In the genomic region with DNA sequence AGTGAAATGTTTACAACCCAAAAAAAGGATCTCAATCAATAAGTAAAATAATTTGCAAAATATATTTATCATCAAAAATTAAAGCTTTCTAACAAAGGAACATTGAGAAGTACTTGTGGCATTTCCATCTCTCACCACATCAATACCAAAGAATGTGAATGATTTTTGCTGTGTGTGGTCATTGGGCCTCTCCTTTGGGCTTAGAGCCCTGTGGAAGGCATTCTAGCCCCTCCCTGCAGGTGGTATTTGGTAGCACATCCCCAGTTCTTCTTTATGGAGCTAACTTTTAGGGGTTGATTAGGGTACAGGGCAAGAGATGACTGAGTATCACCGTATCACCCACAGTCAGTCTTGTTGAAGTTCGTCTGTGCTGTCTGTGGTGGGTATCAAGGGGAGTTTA, we compare ENCODE assay signal across 22 cellular contexts.
DNase-seq lines count a peak whose midpoint lies in the region; ATAC-seq, FAIRE-seq and TF ChIP-seq lines count a peak whose summit lies in the region.
"Had no signal": no experiment of that assay in that cellular context is flagged by ENCODE, and none has a peak within 500 bp of the region (broad histone marks: within the 10 kb centered on the region; RNA-seq: fewer than 3 reads in every experiment).

No MANE protein-coding gene starts in this region.

- no peak overlapping the region for H2AFZ ChIP-seq in OCI-LY7 (ENCODE audit: low read length)

- no peak for ATAC-seq in lower lobe of right lung
- no peak for ATAC-seq in naive thymus-derived CD8-positive, alpha-beta T cell
- ATAC-seq: activated CD4-positive, alpha-beta T cell treated with anti-CD3 and anti-CD28 coated beads for 36 hours; activated naive CD4-positive, alpha-beta T cell treated with anti-CD3 and anti-CD28 coated beads, Interleukin-2, amount 50 U/mL, for 72 hours; stimulated activated naive CD8-positive, alpha-beta T cell treated with anti-CD3 and anti-CD28 coated beads, Interleukin-15, amount 100 ng/mL, for 72 hours had no signal

- no peak overlapping the region for H3K4me3 Mint-ChIP-seq in naive thymus-derived CD8-positive, alpha-beta T cell
- H3K4me3 Mint-ChIP-seq: activated CD4-positive, alpha-beta T cell treated with anti-CD3 and anti-CD28 coated beads for 36 hours; brain; nephron progenitor cell; stimulated activated naive CD8-positive, alpha-beta T cell treated with anti-CD3 and anti-CD28 coated beads, Interleukin-15, amount 100 ng/mL, for 72 hours had no signal

- no peaks in the 10 kb centered on the region for H3K9me3 ChIP-seq in AG04450 (ENCODE audit: control insufficient read depth, insufficient read depth, low read length)
- H3K9me3 ChIP-seq in OCI-LY7 (ENCODE audit: low read length): no peaks in the 10 kb centered on the region
- H3K9me3 ChIP-seq in lower lobe of right lung: no peaks in the 10 kb centered on the region
- H3K9me3 ChIP-seq: uterus had no signal

- H3K9me2 ChIP-seq in OCI-LY7 (ENCODE audit: insufficient read depth, low read length): no peaks in the 10 kb centered on the region

- TF ChIP-seq CTCF in AG04450 (IDR thresholded peaks at IDR 0.05; ENCODE audit: low read depth, low read length) (peak; percentile 20), GM12875 (IDR thresholded peaks at IDR 0.05; ENCODE audit: borderline replicate concordance, insufficient read depth, low read depth, low read length) (peak; percentile 16; the same call in 1 of the 2 replicates), OCI-LY7 (conservative IDR thresholded peaks at IDR 0.05; ENCODE audit: low read length) (peak; percentile 22; the same call in 1 of the 2 replicates), lower lobe of right lung (IDR thresholded peaks at IDR 0.05) (no peak)

- CTCF ChIA-PET in AG04450 (lab: Charles Lee): interaction anchor here (5.5 to 10.4 kb wide), 2 partner anchors 276 to 283 kb away, joined by 133 to 291 read pairs; no protein-coding TSS in a partner anchor
- CTCF ChIA-PET in OCI-LY7 (lab: Charles Lee; ENCODE audit: unreplicated experiment): no interaction called here

- intact Hi-C loops in OCI-LY7 (cut with micrococcal nuclease; ENCODE audit: unreplicated experiment) (loop anchor here (5.0 to 10.0 kb wide), 2 partner anchors 262 to 1005 kb away; no protein-coding TSS in a partner anchor), lower lobe of right lung (cut with DNase I) (loop anchor here (5.0 kb wide), 1 partner anchor 278 kb away; no protein-coding TSS in a partner anchor)

- POLR2A ChIA-PET in AG04450 (lab: Yijun Ruan, JAX) (no interaction called here), OCI-LY7 (lab: Charles Lee) (interaction anchor here (0.7 to 1.4 kb wide), 2 partner anchors 210 to 279 kb away, joined by 3 to 4 read pairs; no protein-coding TSS in a partner anchor)
- POLR2A ChIA-PET in naive thymus-derived CD8-positive, alpha-beta T cell (lab: Charles Lee): no interaction called here

- H3K27me3 ChIP-seq in AG04450 (ENCODE audit: control insufficient read depth, insufficient read depth, low read length) (no peaks in the 10 kb centered on the region), lower lobe of right lung (ENCODE audit: low read depth) (no peaks in the 10 kb centered on the region)
- H3K27me3 ChIP-seq: uterus had no signal

- H3K27me3 Mint-ChIP-seq in naive thymus-derived CD8-positive, alpha-beta T cell: peaks cover 10 to 15% (median 13%) of the 10 kb centered on the region in 5 donors

- H4K20me1 ChIP-seq in OCI-LY7 (ENCODE audit: insufficient read depth, low read length): no peaks in the 10 kb centered on the region

- H3K4me1 ChIP-seq in OCI-LY7 (ENCODE audit: insufficient read depth, low read length, poor library complexity, severe bottlenecking) (no peaks in the 10 kb centered on the region), lower lobe of right lung (no peaks in the 10 kb centered on the region)
- H3K4me1 ChIP-seq: uterus had no signal

- H3K36me3 ChIP-seq in OCI-LY7 (ENCODE audit: insufficient read depth, low read length) (no peaks in the 10 kb centered on the region), lower lobe of right lung (no peaks in the 10 kb centered on the region)
- H3K36me3 ChIP-seq: uterus had no signal

- H3K79me2 ChIP-seq in OCI-LY7 (ENCODE audit: insufficient read depth, low read depth, low read length): no peaks in the 10 kb centered on the region

- no peaks in the 10 kb centered on the region for H3K4me1 Mint-ChIP-seq in naive thymus-derived CD8-positive, alpha-beta T cell
- H3K4me1 Mint-ChIP-seq: activated CD4-positive, alpha-beta T cell treated with anti-CD3 and anti-CD28 coated beads for 36 hours; brain; stimulated activated naive CD8-positive, alpha-beta T cell treated with anti-CD3 and anti-CD28 coated beads, Interleukin-15, amount 100 ng/mL, for 72 hours had no signal

- peaks cover 0 to 4% (median 2%) of the 10 kb centered on the region in 3 donors for H3K36me3 Mint-ChIP-seq in naive thymus-derived CD8-positive, alpha-beta T cell
- H3K36me3 Mint-ChIP-seq: activated naive CD4-positive, alpha-beta T cell treated with anti-CD3 and anti-CD28 coated beads, Interleukin-2, amount 50 U/mL, for 72 hours; brain had no signal

- DNase-seq in AG04450 (ENCODE audit: low read depth, low spot score) (no peak), OCI-LY7 (ENCODE audit: low spot score) (peak; percentile 18), frontal cortex (ENCODE audit: low spot score in 2 of 2) (no peak), lower lobe of right lung (no peak), DMS79 treated with DMSO at 0.1 percent for 48 hours (lab: John Stamatoyannopoulos, UW) (no peak)
- no peak for DNase-seq in stimulated activated CD4-positive, alpha-beta T cell treated with anti-CD3 and anti-CD28 coated beads, Interleukin-4, amount 100 ng/mL, for 1 hour
- DNase-seq in naive thymus-derived CD8-positive, alpha-beta T cell: no peak
- DNase-seq: activated CD4-positive, alpha-beta T cell treated with anti-CD3 and anti-CD28 coated beads for 36 hours; COR-L47; dermis blood vessel endothelial cell; NCI-H1436; nephron progenitor cell; NK-92 treated with Interleukin-12 subunit alpha and Interleukin-12 subunit beta, amount 100 ng/mL, for 24 hours; SHP77; stimulated activated naive CD8-positive, alpha-beta T cell treated with anti-CD3 and anti-CD28 coated beads, Interleukin-15, amount 100 ng/mL, for 72 hours; uterus had no signal

- no peak overlapping the region for H3K4me3 ChIP-seq in AG04450 (ENCODE audit: low read depth, low read length)
- H3K4me3 ChIP-seq in GM12875 (ENCODE audit: low read depth, low read length): no peak overlapping the region
- no peak overlapping the region for H3K4me3 ChIP-seq in OCI-LY7 (ENCODE audit: low read depth, low read length, poor library complexity, severe bottlenecking)
- H3K4me3 ChIP-seq in lower lobe of right lung: no peak overlapping the region
- H3K4me3 ChIP-seq: lung, uterus had no signal

- FAIRE-seq in frontal cortex (lab: Jason Lieb, UNC): peak; percentile 60

- no TSS peak for BruUV-seq in OCI-LY7 (replicated peaks; lab: Mats Ljungman, UMichigan)

- no peak overlapping the region for H3K27ac ChIP-seq in AG04450 (ENCODE audit: low read depth, low read length)
- H3K27ac ChIP-seq in OCI-LY7 (ENCODE audit: low read depth, low read length, poor library complexity, severe bottlenecking): no peak overlapping the region
- H3K27ac ChIP-seq in lower lobe of right lung: no peak overlapping the region
- H3K27ac ChIP-seq: HL-60, KMS-11, uterus had no signal

- H3K9me3 Mint-ChIP-seq in naive thymus-derived CD8-positive, alpha-beta T cell: no peaks in the 10 kb centered on the region
- H3K9me3 Mint-ChIP-seq: activated naive CD4-positive, alpha-beta T cell treated with anti-CD3 and anti-CD28 coated beads, Interleukin-2, amount 50 U/mL, for 72 hours; nephron progenitor cell; stimulated activated naive CD8-positive, alpha-beta T cell treated with anti-CD3 and anti-CD28 coated beads, Interleukin-15, amount 100 ng/mL, for 72 hours had no signal

- H3K27ac Mint-ChIP-seq in naive thymus-derived CD8-positive, alpha-beta T cell: no peak overlapping the region
- H3K27ac Mint-ChIP-seq: activated CD4-positive, alpha-beta T cell treated with anti-CD3 and anti-CD28 coated beads for 36 hours; activated naive CD4-positive, alpha-beta T cell treated with anti-CD3 and anti-CD28 coated beads, Interleukin-2, amount 50 U/mL, for 72 hours; nephron progenitor cell; stimulated activated naive CD8-positive, alpha-beta T cell treated with anti-CD3 and anti-CD28 coated beads, Interleukin-15, amount 100 ng/mL, for 72 hours had no signal

- no peak overlapping the region for H3K4me2 ChIP-seq in OCI-LY7 (ENCODE audit: low read length)
- H3K4me2 ChIP-seq: KMS-11 had no signal
